ENCODE assay signal across 25 cellular contexts in genomic region chr11:78221396-78222315, GRCh38. TPM values are rescaled to one million over a fixed set of nuclear protein-coding genes. Genes with fewer than 3 reads are reported as not detected.
A peak's percentile ranks its signal among the peaks of the same experiment; 100 is the strongest.
DNase-seq lines count a peak whose midpoint lies in the region; ATAC-seq and TF ChIP-seq lines count a peak whose summit lies in the region.
"Had no signal": no experiment of that assay in that cellular context is flagged by ENCODE, and none has a peak within 500 bp of the region (broad histone marks: within the 10 kb centered on the region; RNA-seq: fewer than 3 reads in every experiment).

No MANE protein-coding gene starts in this region.

- no peaks in the 10 kb centered on the region for H3K4me1 ChIP-seq in H9 (ENCODE audit: insufficient read depth, low read length)
- H3K4me1 ChIP-seq: A549, ascending aorta, neural progenitor cell, psoas muscle, uterus had no signal

- intact Hi-C loops in activated CD4-positive, alpha-beta memory T cell treated with anti-CD3 and anti-CD28 coated beads for 36 hours (cut with micrococcal nuclease) = no loop called here

- no peak overlapping the region for H2BK15ac ChIP-seq in H9 (ENCODE audit: low read depth, low read length)

- no peak overlapping the region for H3K56ac ChIP-seq in H9 (ENCODE audit: insufficient read length, low read depth, low read length)

- TF ChIP-seq CTCF in H9 (conservative IDR thresholded peaks at IDR 0.05) = no peak

- WGBS in H9 (ENCODE audit: extremely low coverage, insufficient read length, low lambda C conversion rate) = no CpG with 5 or more reads among the region's 13 CpGs

- no peaks in the 10 kb centered on the region for H3K27me3 Mint-ChIP-seq in activated CD4-positive, alpha-beta memory T cell treated with anti-CD3 and anti-CD28 coated beads, Interleukin-2, amount 10 ng/mL, durations not matched to agents 7 days and 5 days
- H3K27me3 Mint-ChIP-seq in activated CD4-positive, alpha-beta memory T cell treated with anti-CD3 and anti-CD28 coated beads for 36 hours = no peaks in the 10 kb centered on the region
- no peaks in the 10 kb centered on the region for H3K27me3 Mint-ChIP-seq in H9 (ENCODE audit: low read depth)
- H3K27me3 Mint-ChIP-seq: activated naive CD8-positive, alpha-beta T cell; B cell had no signal

- CTCF ChIA-PET in activated CD4-positive, alpha-beta memory T cell treated with anti-CD3 and anti-CD28 coated beads, Interleukin-2, amount 10 ng/mL, durations not matched to agents 7 days and 5 days (lab: Charles Lee) = no interaction called here
- CTCF ChIA-PET in activated CD4-positive, alpha-beta memory T cell treated with anti-CD3 and anti-CD28 coated beads for 36 hours (lab: Charles Lee) = no interaction called here

- no peak for ATAC-seq in HG02970 (IDR thresholded peaks at IDR 0.05; ENCODE audit: low FRiP score, unreplicated experiment)
- ATAC-seq: A549, mucosa of descending colon, psoas muscle had no signal

- no peak overlapping the region for H2AFZ ChIP-seq in H9 (ENCODE audit: low read length)
- H2AFZ ChIP-seq: neural progenitor cell had no signal

- H3K9me3 Mint-ChIP-seq in activated CD4-positive, alpha-beta memory T cell treated with anti-CD3 and anti-CD28 coated beads, Interleukin-2, amount 10 ng/mL, durations not matched to agents 7 days and 5 days = no peaks in the 10 kb centered on the region
- no peaks in the 10 kb centered on the region for H3K9me3 Mint-ChIP-seq in activated CD4-positive, alpha-beta memory T cell treated with anti-CD3 and anti-CD28 coated beads for 36 hours
- H3K9me3 Mint-ChIP-seq in H9 = no peaks in the 10 kb centered on the region
- H3K9me3 Mint-ChIP-seq: neural progenitor cell had no signal

- H3K9me3 ChIP-seq in H9 (ENCODE audit: control insufficient read depth, low read depth, low read length) = no peaks in the 10 kb centered on the region
- H3K9me3 ChIP-seq: A549, ascending aorta, mucosa of descending colon, psoas muscle, uterus had no signal

- peaks cover 67% of the 10 kb centered on the region for H3K36me3 Mint-ChIP-seq in activated CD4-positive, alpha-beta memory T cell treated with anti-CD3 and anti-CD28 coated beads, Interleukin-2, amount 10 ng/mL, durations not matched to agents 7 days and 5 days (ENCODE audit: low read depth)
- H3K36me3 Mint-ChIP-seq in activated CD4-positive, alpha-beta memory T cell treated with anti-CD3 and anti-CD28 coated beads for 36 hours = peaks cover 14% of the 10 kb centered on the region
- H3K36me3 Mint-ChIP-seq in H9 (ENCODE audit: insufficient read depth in 1 of 3, low read depth in 3 of 3) = peaks cover 0 to 19% (median 17%) of the 10 kb centered on the region in 3 experiments; a peak in 5 of 7 replicates

- no peak overlapping the region for H3K4me2 ChIP-seq in H9 (ENCODE audit: insufficient read depth, insufficient read length, low read length)
- H3K4me2 ChIP-seq: A549, neural progenitor cell had no signal

- H3K79me2 ChIP-seq in H9 (ENCODE audit: insufficient read depth, low read length) = no peaks in the 10 kb centered on the region

- H2BK20ac ChIP-seq in H9 (ENCODE audit: low read depth, low read length, poor library complexity, severe bottlenecking) = no peak overlapping the region

- peak; percentile 10 for DNase-seq in activated CD4-positive, alpha-beta memory T cell treated with anti-CD3 and anti-CD28 coated beads, Interleukin-2, amount 10 ng/mL, durations not matched to agents 7 days and 5 days
- no peak for DNase-seq in activated CD4-positive, alpha-beta memory T cell treated with anti-CD3 and anti-CD28 coated beads for 36 hours
- DNase-seq in H9 (peak; percentile 23), ecto neural progenitor cell (ENCODE audit: low spot score) (peak; percentile 25), NCI-H1092 (lab: John Stamatoyannopoulos, UW) (no peak), NCI-H1694 treated with DMSO at 0.1 percent for 48 hours (lab: John Stamatoyannopoulos, UW) (no peak)
- peak; percentile 18 for DNase-seq in stimulated activated CD8-positive, alpha-beta memory T cell treated with anti-CD3 and anti-CD28 coated beads, Interleukin-4, amount 100 ng/mL, for 48 hours
- DNase-seq: activated CD4-positive, alpha-beta T cell treated with anti-CD3 and anti-CD28 coated beads, Interleukin-2, amount 50 U/mL, for 1 hour; activated T-cell treated with anti-CD3 and anti-CD28 coated beads, Interleukin-2, amount 50 U/mL, for 1 hour; dermis blood vessel endothelial cell; DND-41; HCEC 1CT; mucosa of descending colon; NCI-H187; NCI-H748 treated with DMSO at 0.1 percent for 48 hours; psoas muscle; RPMI8226; uterus; WERI-Rb-1 had no signal

- H3K27ac ChIP-seq in H9 (ENCODE audit: insufficient read length, low read depth, low read length) = no peak overlapping the region
- H3K27ac ChIP-seq: A549, neural progenitor cell, psoas muscle, uterus, WERI-Rb-1 had no signal

- no peak overlapping the region for H3K27ac Mint-ChIP-seq in activated CD4-positive, alpha-beta memory T cell treated with anti-CD3 and anti-CD28 coated beads, Interleukin-2, amount 10 ng/mL, durations not matched to agents 7 days and 5 days
- H3K27ac Mint-ChIP-seq in activated CD4-positive, alpha-beta memory T cell treated with anti-CD3 and anti-CD28 coated beads for 36 hours = no peak overlapping the region
- H3K27ac Mint-ChIP-seq in H9 = peak overlapping the region in 1 of 3 experiments; percentile 86; a peak in 2 of 7 replicates
- H3K27ac Mint-ChIP-seq: activated naive CD8-positive, alpha-beta T cell; B cell; neural progenitor cell had no signal

- POLR2A ChIA-PET in activated CD4-positive, alpha-beta memory T cell treated with anti-CD3 and anti-CD28 coated beads, Interleukin-2, amount 10 ng/mL, durations not matched to agents 7 days and 5 days (lab: Charles Lee) = no interaction called here
- POLR2A ChIA-PET in activated CD4-positive, alpha-beta memory T cell treated with anti-CD3 and anti-CD28 coated beads for 36 hours (lab: Charles Lee) = interaction anchor here (0.7 kb wide), 1 partner anchor 33 kb away, joined by 3 read pairs; the partner anchor contains the start of gene KCTD21

- H3K18ac ChIP-seq in H9 (ENCODE audit: insufficient read length, low read depth, low read length) = no peak overlapping the region

- H2BK5ac ChIP-seq in H9 (ENCODE audit: insufficient read length, low read length) = no peak overlapping the region

- H3K23me2 ChIP-seq in H9 (ENCODE audit: insufficient read length, low read depth, low read length, poor library complexity, severe bottlenecking) = no peaks in the 10 kb centered on the region

- H3K4me3 Mint-ChIP-seq in activated CD4-positive, alpha-beta memory T cell treated with anti-CD3 and anti-CD28 coated beads, Interleukin-2, amount 10 ng/mL, durations not matched to agents 7 days and 5 days = no peak overlapping the region
- no peak overlapping the region for H3K4me3 Mint-ChIP-seq in activated CD4-positive, alpha-beta memory T cell treated with anti-CD3 and anti-CD28 coated beads for 36 hours
- H3K4me3 Mint-ChIP-seq in H9 = no peak overlapping the region
- H3K4me3 Mint-ChIP-seq: activated naive CD8-positive, alpha-beta T cell; B cell; neural progenitor cell had no signal

- H4K20me1 ChIP-seq in H9 (ENCODE audit: control insufficient read depth, insufficient read depth, insufficient read length) = no peaks in the 10 kb centered on the region

- H2BK120ac ChIP-seq in H9 (ENCODE audit: low read depth, low read length, poor library complexity, severe bottlenecking) = no peak overlapping the region

- no peak overlapping the region for H3T11ph ChIP-seq in H9 (ENCODE audit: low read length)

- peaks cover 28% of the 10 kb centered on the region for H3K4me1 Mint-ChIP-seq in activated CD4-positive, alpha-beta memory T cell treated with anti-CD3 and anti-CD28 coated beads, Interleukin-2, amount 10 ng/mL, durations not matched to agents 7 days and 5 days
- H3K4me1 Mint-ChIP-seq in activated CD4-positive, alpha-beta memory T cell treated with anti-CD3 and anti-CD28 coated beads for 36 hours (ENCODE audit: low read depth) = peaks cover 9% of the 10 kb centered on the region
- H3K4me1 Mint-ChIP-seq in H9 = no peaks in the 10 kb centered on the region
- H3K4me1 Mint-ChIP-seq: neural progenitor cell had no signal

- H2AK5ac ChIP-seq in H9 (ENCODE audit: insufficient read length, low read length) = no peak overlapping the region

- H3K27me3 ChIP-seq in H9 (ENCODE audit: insufficient read depth, low read length) = no peaks in the 10 kb centered on the region
- H3K27me3 ChIP-seq: ascending aorta, neural progenitor cell, uterus had no signal

- H4K91ac ChIP-seq in H9 (ENCODE audit: insufficient read length, low read depth, low read length) = no peak overlapping the region

- no peak overlapping the region for H4K8ac ChIP-seq in H9 (replicated peaks; ENCODE audit: insufficient read length, low read depth, low read length)

- no peak overlapping the region for H4K5ac ChIP-seq in H9 (ENCODE audit: insufficient read length, low read depth, low read length)

- H3K14ac ChIP-seq in H9 (ENCODE audit: insufficient read depth, low read length) = no peak overlapping the region

- H3K9ac ChIP-seq in H9 (ENCODE audit: extremely low read depth, insufficient read length, low read length) = no peak overlapping the region
- H3K9ac ChIP-seq: neural progenitor cell had no signal

- H3K4ac ChIP-seq in H9 (ENCODE audit: low read depth, low read length) = no peak overlapping the region

- H3K23ac ChIP-seq in H9 (ENCODE audit: insufficient read length, low read depth, low read length) = no peak overlapping the region

- H2BK12ac ChIP-seq in H9 (ENCODE audit: insufficient read length, low read depth, low read length) = no peak overlapping the region

- H3K79me1 ChIP-seq in H9 (ENCODE audit: insufficient read depth, low read depth, low read length, poor library complexity, severe bottlenecking) = no peaks in the 10 kb centered on the region

RNA-seq across cellular contexts. Expression of gene USP35, which starts 32.9 kb away (rescaled TPM):
- total RNA-seq in activated CD4-positive, alpha-beta memory T cell treated with anti-CD3 and anti-CD28 coated beads, Interleukin-2, amount 10 ng/mL, durations not matched to agents 7 days and 5 days = 10 to 100 TPM; 10.8 to 12.1 TPM
- total RNA-seq in activated CD4-positive, alpha-beta memory T cell treated with anti-CD3 and anti-CD28 coated beads for 36 hours = 1 to 10 TPM; 9.3 to 9.6 TPM
- 6.8 and 7.7 TPM in 2 replicates for total RNA-seq in H9 (2021)

RNA-seq across cellular contexts. Expression of gene KCTD21, which starts 33.2 kb away (rescaled TPM):
- 1 to 10 TPM; 7.5 to 9.3 TPM for total RNA-seq in activated CD4-positive, alpha-beta memory T cell treated with anti-CD3 and anti-CD28 coated beads, Interleukin-2, amount 10 ng/mL, durations not matched to agents 7 days and 5 days
- 1 to 10 TPM; 7.9 to 8.8 TPM for total RNA-seq in activated CD4-positive, alpha-beta memory T cell treated with anti-CD3 and anti-CD28 coated beads for 36 hours
- total RNA-seq in H9 (2021) = 4.0 and 4.3 TPM in 2 replicates

Comparison
In these comparisons a context has a peak if more than half of its experiments do, and no peak if none do; other contexts are left out.
1. DNase-seq: peak in activated CD4-positive, alpha-beta memory T cell treated with anti-CD3 and anti-CD28 coated beads, Interleukin-2, amount 10 ng/mL, durations not matched to agents 7 days and 5 days (single experiment), H9 (single experiment), ecto neural progenitor cell (single experiment) and stimulated activated CD8-positive, alpha-beta memory T cell treated with anti-CD3 and anti-CD28 coated beads, Interleukin-4, amount 100 ng/mL, for 48 hours (single experiment); none in activated CD4-positive, alpha-beta memory T cell treated with anti-CD3 and anti-CD28 coated beads for 36 hours (single experiment), NCI-H1092 (single experiment) and NCI-H1694 treated with DMSO at 0.1 percent for 48 hours (single experiment).